8 cellular contexts compared by ENCODE assay signal in the genomic region with DNA sequence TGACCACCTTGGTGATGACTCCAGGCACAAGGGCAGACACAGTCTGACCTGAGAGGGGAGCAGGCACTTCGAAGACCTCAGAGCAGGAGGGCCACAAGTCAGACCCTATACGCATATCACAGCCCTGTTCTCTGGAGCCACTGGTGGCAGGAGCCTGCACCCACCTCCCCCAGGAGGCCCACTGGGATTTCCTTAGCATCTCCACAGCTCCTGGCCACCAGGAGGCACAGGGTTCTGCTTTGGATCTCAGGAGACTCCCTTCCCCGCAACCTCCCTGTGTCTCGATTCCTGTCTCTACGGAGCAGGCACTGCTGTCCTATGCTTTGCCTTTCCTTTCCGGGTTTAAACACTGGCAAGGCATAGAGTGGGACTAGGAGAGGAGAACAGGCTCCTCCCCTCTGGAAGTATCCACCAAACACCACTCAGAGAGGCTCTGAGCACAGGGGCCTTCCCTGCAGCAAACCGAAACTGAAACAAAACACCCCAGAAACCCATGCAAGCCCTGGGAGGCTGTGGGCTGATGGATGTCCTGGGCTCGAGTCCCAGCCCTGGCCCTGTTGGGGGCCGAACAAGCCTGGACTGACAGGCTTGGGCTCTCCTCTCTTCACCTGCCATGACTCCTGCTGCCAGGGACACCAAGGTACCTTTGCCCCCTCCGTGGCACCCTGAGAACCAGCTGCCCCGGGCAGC.
A peak's percentile ranks its signal among the peaks of the same experiment; 100 is the strongest.
DNase-seq lines count a peak whose midpoint lies in the region; ATAC-seq and TF ChIP-seq lines count a peak whose summit lies in the region.

No MANE protein-coding gene starts in this region.

- H3K36me3 ChIP-seq in lower lobe of right lung, result peaks cover 25% of the 10 kb centered on the region

- H3K4me3 Mint-ChIP-seq in activated CD4-positive, alpha-beta T cell treated with anti-CD3 and anti-CD28 coated beads, Interleukin-2, amount 10 ng/mL, durations not matched to agents 24 days and 14 days, result peak overlapping the region; percentile 94

- peak overlapping the region; percentile 83 for H3K27ac ChIP-seq in lower lobe of right lung

- H3K9me3 ChIP-seq in lower lobe of right lung, result no peaks in the 10 kb centered on the region

- peaks cover 5% of the 10 kb centered on the region for H3K9me3 Mint-ChIP-seq in activated CD4-positive, alpha-beta T cell treated with anti-CD3 and anti-CD28 coated beads, Interleukin-2, amount 10 ng/mL, durations not matched to agents 24 days and 14 days

- ATAC-seq in GM21360 (IDR thresholded peaks at IDR 0.05; ENCODE audit: unreplicated experiment) (peak; percentile 71), lower lobe of right lung (peak; percentile 92 to 93)

- peaks cover 33% of the 10 kb centered on the region for H3K36me3 Mint-ChIP-seq in activated CD4-positive, alpha-beta T cell treated with anti-CD3 and anti-CD28 coated beads, Interleukin-2, amount 10 ng/mL, durations not matched to agents 24 days and 14 days (ENCODE audit: low read depth)

- no peak; the same call in 1 of the 2 replicates for TF ChIP-seq EP300 in Ishikawa (IDR thresholded peaks at IDR 0.05; ENCODE audit: borderline replicate concordance)

- no peaks in the 10 kb centered on the region for H3K27me3 ChIP-seq in lower lobe of right lung (ENCODE audit: low read depth)

- peak; percentile 69 for DNase-seq in DMS79 treated with DMSO at 0.1 percent for 48 hours (lab: John Stamatoyannopoulos, UW)
- DNase-seq in activated CD4-positive, alpha-beta T cell treated with anti-CD3 and anti-CD28 coated beads, Interleukin-2, amount 10 ng/mL, durations not matched to agents 24 days and 14 days, result peak; percentile 91
- DNase-seq in dedifferentiated amniotic fluid mesenchymal stem cell (ENCODE audit: extremely low spot score), result peak; percentile 88
- peak; percentile 75 for DNase-seq in lower lobe of right lung
- DNase-seq in stimulated activated CD8-positive, alpha-beta memory T cell treated with anti-CD3 and anti-CD28 coated beads, Interleukin-12 subunit alpha, Interleukin-12 subunit beta, amount 100 ng/mL, for 24 hours (ENCODE audit: extremely low read depth), result peak; percentile 22
- no peak for DNase-seq in HT-29 (ENCODE audit: low spot score)

- H3K27me3 Mint-ChIP-seq in activated CD4-positive, alpha-beta T cell treated with anti-CD3 and anti-CD28 coated beads, Interleukin-2, amount 10 ng/mL, durations not matched to agents 24 days and 14 days, result no peaks in the 10 kb centered on the region

- peak overlapping the region; percentile 89 for H3K27ac Mint-ChIP-seq in activated CD4-positive, alpha-beta T cell treated with anti-CD3 and anti-CD28 coated beads, Interleukin-2, amount 10 ng/mL, durations not matched to agents 24 days and 14 days

- peak overlapping the region; percentile 69 for H3K4me3 ChIP-seq in lower lobe of right lung

- no peak for TF ChIP-seq RAD21 in Ishikawa (IDR thresholded peaks at IDR 0.05; ENCODE audit: low read depth)

- no peak for TF ChIP-seq CTCF in lower lobe of right lung (IDR thresholded peaks at IDR 0.05)

- H3K4me1 ChIP-seq in lower lobe of right lung, result peaks cover 36% of the 10 kb centered on the region

- intact Hi-C loops in activated CD4-positive, alpha-beta T cell treated with anti-CD3 and anti-CD28 coated beads, Interleukin-2, amount 10 ng/mL, durations not matched to agents 24 days and 14 days (cut with micrococcal nuclease), result loop anchor here (1.0 kb wide), 1 partner anchor 26 kb away; no protein-coding TSS in a partner anchor
- intact Hi-C loops in lower lobe of right lung (cut with DNase I), result no loop called here

- H3K4me1 Mint-ChIP-seq in activated CD4-positive, alpha-beta T cell treated with anti-CD3 and anti-CD28 coated beads, Interleukin-2, amount 10 ng/mL, durations not matched to agents 24 days and 14 days, result peaks cover 8% of the 10 kb centered on the region

TF ChIP-seq in Ishikawa, 13 proteins besides CTCF, POLR2A, EP300 and RAD21:
- TF ChIP-seq EGR1 (IDR thresholded peaks at IDR 0.05) (no peak), NFIC (IDR thresholded peaks at IDR 0.05) (0 out of 2 replicates have a peak, but pooled peaks have one; percentile 13)
TF ChIP-seq in Ishikawa: peak in this region for 1.
